2 cellular contexts compared by ENCODE assay signal in the genomic region with DNA sequence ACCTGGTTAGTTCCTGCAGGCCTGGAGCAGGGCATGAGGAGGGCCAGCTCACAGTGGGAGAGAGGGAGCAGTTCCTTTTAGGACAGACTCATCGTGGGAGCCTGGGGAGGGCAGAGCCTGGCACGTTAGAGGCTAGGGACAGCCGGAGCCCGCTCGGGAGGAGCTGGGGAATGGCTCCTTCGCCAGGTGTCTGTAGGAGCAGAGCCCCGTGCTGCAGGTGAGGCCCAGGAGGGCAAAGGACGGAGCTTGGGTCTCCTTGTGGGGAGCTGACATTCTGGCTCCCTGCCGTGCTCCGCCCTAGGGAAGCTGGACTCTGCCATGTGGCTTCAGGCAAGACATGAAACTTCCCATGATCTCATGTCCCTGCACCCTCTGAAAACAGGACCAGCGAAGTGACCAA.
A peak's percentile ranks its signal among the peaks of the same experiment; 100 is the strongest.
TF ChIP-seq lines count a peak whose summit lies in the region.

No MANE protein-coding gene starts in this region.

TF ChIP-seq in HepG2, 621 proteins besides CTCF, POLR2A, EP300 and RAD21:
- no peak for TF ChIP-seq ZNF34 (CRISPR knock-in tag; IDR thresholded peaks at IDR 0.05; ENCODE audit: borderline replicate concordance)
- TF ChIP-seq ZNF432 (CRISPR knock-in tag; IDR thresholded peaks at IDR 0.05; ENCODE audit: borderline replicate concordance), result no peak
- TF ChIP-seq ZNF883 (CRISPR knock-in tag; IDR thresholded peaks at IDR 0.05; ENCODE audit: not compliant biosample characterization), result peak; percentile 51

TF ChIP-seq in HEK293T, 16 proteins besides CTCF, POLR2A, EP300 and RAD21:
- TF ChIP-seq SP1 (IDR thresholded peaks at IDR 0.05) (no peak), HDGF (IDR thresholded peaks at IDR 0.05; ENCODE audit: borderline replicate concordance) (no peak), TARDBP (IDR thresholded peaks at IDR 0.05) (no peak), FOXK2 (IDR thresholded peaks at IDR 0.05) (no peak), LEF1 (IDR thresholded peaks at IDR 0.05; ENCODE audit: borderline replicate concordance) (no peak), L3MBTL2 (conservative IDR thresholded peaks at IDR 0.05) (no peak), ARNT (IDR thresholded peaks at IDR 0.05) (no peak), NFRKB (IDR thresholded peaks at IDR 0.05) (no peak)
